In genomic region chr19:13729859-13730258, GRCh38 we compare ENCODE assay signal across 11 cellular contexts. TPM values are rescaled to one million over a fixed set of nuclear protein-coding genes. Genes with fewer than 3 reads are reported as not detected.
DNase-seq lines count a peak whose midpoint lies in the region; ATAC-seq, FAIRE-seq and TF ChIP-seq lines count a peak whose summit lies in the region.
"Had no signal": no experiment of that assay in that cellular context is flagged by ENCODE, and none has a peak within 500 bp of the region (broad histone marks: within the 10 kb centered on the region; RNA-seq: fewer than 3 reads in every experiment).

No MANE protein-coding gene starts in this region.

- H3K27ac ChIP-seq in SK-N-SH (ENCODE audit: low read depth in 2 of 2, low read length in 1 of 2) (peak overlapping the region; percentile 34 to 100; a peak in 3 of 4 replicates), Panc1 (ENCODE audit: low read length) (peak overlapping the region; percentile 74), endothelial cell of umbilical vein (ENCODE audit: insufficient read depth, low read depth, low read length) (peak overlapping the region; percentile 98)
- H3K27ac ChIP-seq: ovary had no signal

- H3F3A ChIP-seq in SK-N-SH (replicated peaks; ENCODE audit: insufficient read depth), result peaks cover 28% of the 10 kb centered on the region

- H3K27me3 Mint-ChIP-seq in stimulated activated naive CD8-positive, alpha-beta T cell treated with anti-CD3 and anti-CD28 coated beads, Interleukin-15, amount 100 ng/mL, for 72 hours, result no peaks in the 10 kb centered on the region

- H3K4me2 ChIP-seq in SK-N-SH (no peak overlapping the region), endothelial cell of umbilical vein (ENCODE audit: insufficient read depth, low read length) (no peak overlapping the region)

- no peak overlapping the region for H3K9ac ChIP-seq in SK-N-SH
- no peak overlapping the region for H3K9ac ChIP-seq in endothelial cell of umbilical vein (replicated peaks; ENCODE audit: extremely low read depth, insufficient read depth, low read length)

- DNase-seq in SK-N-SH (no peak), Panc1 (ENCODE audit: low read depth, low spot score) (no peak), endothelial cell of umbilical vein (ENCODE audit: low read depth, low spot score) (no peak)
- DNase-seq in stimulated activated naive CD8-positive, alpha-beta T cell treated with anti-CD3 and anti-CD28 coated beads, Interleukin-15, amount 100 ng/mL, for 72 hours, result no peak
- no peak for DNase-seq in activated effector memory CD4-positive, alpha-beta T cell treated with Interleukin-2 at 50 U/mL for 16 hours
- DNase-seq: 8988T, left cardiac atrium, ovary had no signal

- H3K4me3 Mint-ChIP-seq in stimulated activated naive CD8-positive, alpha-beta T cell treated with anti-CD3 and anti-CD28 coated beads, Interleukin-15, amount 100 ng/mL, for 72 hours, result peak overlapping the region; percentile 21 to 39

- in situ Hi-C loops in Panc1 (cut with HindIII; ENCODE audit: low pct_unique_long_range_greater_than_20kb, low sequenced_read_pairs), result no loop called here

- POLR2A ChIA-PET in SK-N-SH (lab: Yijun Ruan, JAX) (no interaction called here), Panc1 (lab: Charles Lee) (interaction anchor here (0.6 kb wide), 1 partner anchor 112 kb away, joined by 5 read pairs; no protein-coding TSS in a partner anchor), endothelial cell of umbilical vein (lab: Charles Lee) (interaction anchor here (0.7 kb wide), 1 partner anchor 486 kb away, joined by 3 read pairs; no protein-coding TSS in a partner anchor)

- no peaks in the 10 kb centered on the region for H3K9me3 ChIP-seq in SK-N-SH
- H3K9me3 ChIP-seq in Panc1 (ENCODE audit: control insufficient read depth, insufficient read depth, low read depth, low read length), result no peaks in the 10 kb centered on the region
- H3K9me3 ChIP-seq in endothelial cell of umbilical vein (replicated peaks; ENCODE audit: control insufficient read depth, insufficient read depth, low read length), result no peaks in the 10 kb centered on the region
- H3K9me3 ChIP-seq: ovary had no signal

- dilution Hi-C loops in endothelial cell of umbilical vein (cut with MboI; ENCODE audit: extremely low pct_ligation_motif_present, low sequenced_read_pairs), result no loop called here

- H2AFZ ChIP-seq in SK-N-SH (ENCODE audit: low read depth) (0 out of 2 replicates have a peak overlapping the region, but pooled peaks have one; percentile 12), endothelial cell of umbilical vein (ENCODE audit: low read depth, low read length) (peak overlapping the region; percentile 42)

- no peak for TF ChIP-seq EP300 in SK-N-SH (IDR thresholded peaks at IDR 0.05; ENCODE audit: borderline replicate concordance in 1 of 2, low read depth in 1 of 2, low read length in 1 of 2)

- H3K79me2 ChIP-seq in SK-N-SH (ENCODE audit: insufficient read depth) (peaks cover 19% of the 10 kb centered on the region), endothelial cell of umbilical vein (ENCODE audit: control insufficient read depth, insufficient read depth, low read length) (no peaks in the 10 kb centered on the region)

- no peaks in the 10 kb centered on the region for H3K9me2 ChIP-seq in SK-N-SH

- H3K27me3 ChIP-seq in SK-N-SH (ENCODE audit: insufficient read depth), result no peaks in the 10 kb centered on the region
- H3K27me3 ChIP-seq in Panc1 (ENCODE audit: control insufficient read depth, insufficient read depth, low read length), result no peaks in the 10 kb centered on the region
- no peaks in the 10 kb centered on the region for H3K27me3 ChIP-seq in endothelial cell of umbilical vein (ENCODE audit: control insufficient read depth in 2 of 2, insufficient read depth in 2 of 2, low read length in 2 of 2)
- H3K27me3 ChIP-seq: ovary had no signal

- intact Hi-C loops in Panc1 (cut with micrococcal nuclease; ENCODE audit: unreplicated experiment), result no loop called here
- intact Hi-C loops in endothelial cell of umbilical vein (cut with micrococcal nuclease), result loop anchor here (2.0 to 5.0 kb wide), 5 partner anchors 52 to 578 kb away; partner anchors contain the start of genes IER2 and STX10

- TF ChIP-seq CTCF in SK-N-SH (IDR thresholded peaks at IDR 0.05), result no peak
- no peak for TF ChIP-seq CTCF in Panc1 (IDR thresholded peaks at IDR 0.05)
- TF ChIP-seq CTCF in endothelial cell of umbilical vein (IDR thresholded peaks at IDR 0.05; ENCODE audit: extremely low read depth in 1 of 2, insufficient read depth in 1 of 2, low read depth in 1 of 2, low read length in 2 of 2), result no peak

- no peak for TF ChIP-seq POLR2A in endothelial cell of umbilical vein (IDR thresholded peaks at IDR 0.05; ENCODE audit: low read depth, low read length)

- H4K20me1 ChIP-seq in SK-N-SH (ENCODE audit: insufficient read depth), result no peaks in the 10 kb centered on the region
- no peaks in the 10 kb centered on the region for H4K20me1 ChIP-seq in endothelial cell of umbilical vein (replicated peaks; ENCODE audit: control insufficient read depth, extremely low read depth, insufficient read depth, low read length)

- peak overlapping the region in 1 of 2 donors; percentile 77 for H3K27ac Mint-ChIP-seq in stimulated activated naive CD8-positive, alpha-beta T cell treated with anti-CD3 and anti-CD28 coated beads, Interleukin-15, amount 100 ng/mL, for 72 hours

- BruUV-seq in Panc1 (replicated peaks; lab: Mats Ljungman, UMichigan) (no TSS peak), endothelial cell of umbilical vein (replicated peaks; lab: Mats Ljungman, UMichigan) (no TSS peak)

- no peak overlapping the region for H3K4me3 ChIP-seq in SK-N-SH (ENCODE audit: low read depth in 2 of 2, low read length in 1 of 2)
- H3K4me3 ChIP-seq in Panc1 (ENCODE audit: low read depth in 2 of 2, low read length in 2 of 2), result no peak overlapping the region
- H3K4me3 ChIP-seq in endothelial cell of umbilical vein (replicated peaks in 1 of 3; ENCODE audit: insufficient read depth in 1 of 3, low read depth in 1 of 3, low read length in 3 of 3), result no peak overlapping the region
- H3K4me3 ChIP-seq: ovary had no signal

- peaks cover 7 to 18% of the 10 kb centered on the region in 2 experiments; a peak in 3 of 4 replicates for H3K4me1 ChIP-seq in SK-N-SH (ENCODE audit: control insufficient read depth in 1 of 2, insufficient read depth in 2 of 2, low read depth in 1 of 2, low read length in 1 of 2)
- peaks cover 13% of the 10 kb centered on the region; the same call in 1 of the 2 replicates for H3K4me1 ChIP-seq in Panc1 (ENCODE audit: control insufficient read depth, insufficient read depth, low read length)
- peaks cover 23% of the 10 kb centered on the region for H3K4me1 ChIP-seq in endothelial cell of umbilical vein (ENCODE audit: control insufficient read depth, extremely low read depth, insufficient read depth, low read length)

- H3K4me1 Mint-ChIP-seq in stimulated activated naive CD8-positive, alpha-beta T cell treated with anti-CD3 and anti-CD28 coated beads, Interleukin-15, amount 100 ng/mL, for 72 hours, result peaks cover 28% of the 10 kb centered on the region

- FAIRE-seq in endothelial cell of umbilical vein (lab: Jason Lieb, UNC), result peak; percentile 26

- no peak for TF ChIP-seq RAD21 in SK-N-SH (IDR thresholded peaks at IDR 0.05; ENCODE audit: low read length)

- no peaks in the 10 kb centered on the region for H3K9me3 Mint-ChIP-seq in stimulated activated naive CD8-positive, alpha-beta T cell treated with anti-CD3 and anti-CD28 coated beads, Interleukin-15, amount 100 ng/mL, for 72 hours

- ATAC-seq in SK-N-SH treated with all-trans-retinoic acid at 6 μM for 48 hours (no peak), Panc1 (no peak), HG03135 (IDR thresholded peaks at IDR 0.05; ENCODE audit: unreplicated experiment) (no peak), HG02588 (IDR thresholded peaks at IDR 0.05; ENCODE audit: unreplicated experiment) (no peak)
- no peak for ATAC-seq in stimulated activated naive CD8-positive, alpha-beta T cell treated with anti-CD3 and anti-CD28 coated beads, Interleukin-15, amount 100 ng/mL, for 72 hours

- H3K9me1 ChIP-seq in endothelial cell of umbilical vein (replicated peaks; ENCODE audit: control insufficient read depth, extremely low read depth, insufficient read depth, low read length), result no peaks in the 10 kb centered on the region

- CTCF ChIA-PET in SK-N-SH (lab: Yijun Ruan, JAX), result interaction anchor here (1.5 kb wide), 1 partner anchor 9 kb away, joined by 8 read pairs; no protein-coding TSS in a partner anchor
- CTCF ChIA-PET in Panc1 (lab: Charles Lee), result interaction anchor here (0.7 kb wide), 1 partner anchor 629 kb away, joined by 3 read pairs; no protein-coding TSS in a partner anchor
- CTCF ChIA-PET in endothelial cell of umbilical vein (lab: Charles Lee), result interaction anchor here (0.9 to 1.9 kb wide), 3 partner anchors 9 to 452 kb away, joined by 3 to 20 read pairs (median 4); no protein-coding TSS in a partner anchor

- H3K36me3 ChIP-seq in SK-N-SH (replicated peaks in 1 of 2; ENCODE audit: control insufficient read depth in 1 of 2, insufficient read depth in 2 of 2, low read length in 1 of 2), result peaks cover 0 to 10% of the 10 kb centered on the region in 2 experiments
- H3K36me3 ChIP-seq in Panc1 (ENCODE audit: control insufficient read depth, insufficient read depth, low read length), result no peaks in the 10 kb centered on the region; the same call in 1 of the 2 replicates
- H3K36me3 ChIP-seq in endothelial cell of umbilical vein (ENCODE audit: control insufficient read depth in 2 of 2, extremely low read depth in 1 of 2, insufficient read depth in 2 of 2, low read length in 2 of 2), result no peaks in the 10 kb centered on the region
- H3K36me3 ChIP-seq: ovary had no signal

- WGBS in SK-N-SH (ENCODE audit: low lambda C conversion rate), result 11% methylated on average over 2 of the region's 2 CpGs

RNA-seq across cellular contexts. Expression of gene MRI1, which starts 34.5 kb away (rescaled TPM):
- polyA plus RNA-seq in SK-N-SH (2012; rRNA removed) (49.6 and 56.8 TPM in 2 replicates), endothelial cell of umbilical vein (63.2 and 82.4 TPM in 2 replicates)
- polyA plus RNA-seq in SK-N-SH (2012; cell fraction: cytosol; rRNA removed), result 12.2 and 17.6 TPM in 2 replicates
- 308 and 479 TPM in 2 replicates for polyA plus RNA-seq in SK-N-SH (2012; cell fraction: nucleus; rRNA removed)
- total RNA-seq in Panc1 (2021; ENCODE audit: unreplicated experiment) (19.5 TPM), endothelial cell of umbilical vein (42.3 and 56.2 TPM in 2 replicates)
- 18.0 TPM for polyA plus RNA-seq in Panc1 (2012; ENCODE audit: insufficient read length)
- polyA plus RNA-seq in endothelial cell of umbilical vein (2011; cell fraction: cytosol; rRNA removed), result 17.6 and 29.1 TPM in 2 replicates
- polyA plus RNA-seq in endothelial cell of umbilical vein (2011; cell fraction: nucleus; rRNA removed), result 216 and 219 TPM in 2 replicates
- polyA plus RNA-seq in endothelial cell of umbilical vein (2012), result 30.3 and 33.4 TPM in 2 replicates
- polyA minus RNA-seq in endothelial cell of umbilical vein, result 33.9 and 34.1 TPM in 2 replicates
- polyA minus RNA-seq in endothelial cell of umbilical vein (2011; cell fraction: cytosol; rRNA and poly(A)+ RNA removed), result 31.9 TPM
- polyA minus RNA-seq in endothelial cell of umbilical vein (2011; cell fraction: nucleus; rRNA and poly(A)+ RNA removed), result 24.6 and 33.9 TPM in 2 replicates

RNA-seq across cellular contexts. Expression of gene C19orf53, which starts 44.4 kb away (rescaled TPM):
- polyA plus RNA-seq in SK-N-SH (2012; rRNA removed) (470 and 554 TPM in 2 replicates), endothelial cell of umbilical vein (205 and 239 TPM in 2 replicates)
- polyA plus RNA-seq in SK-N-SH (2012; cell fraction: cytosol; rRNA removed), result 460 and 463 TPM in 2 replicates
- 129 and 187 TPM in 2 replicates for polyA plus RNA-seq in SK-N-SH (2012; cell fraction: nucleus; rRNA removed)
- total RNA-seq in Panc1 (2021; ENCODE audit: unreplicated experiment) (97.2 TPM), endothelial cell of umbilical vein (113 and 126 TPM in 2 replicates)
- polyA plus RNA-seq in Panc1 (2012; ENCODE audit: insufficient read length), result 244 TPM
- 241 and 294 TPM in 2 replicates for polyA plus RNA-seq in endothelial cell of umbilical vein (2011; cell fraction: cytosol; rRNA removed)
- polyA plus RNA-seq in endothelial cell of umbilical vein (2011; cell fraction: nucleus; rRNA removed), result 83.4 and 87.2 TPM in 2 replicates
- polyA plus RNA-seq in endothelial cell of umbilical vein (2012), result 223 and 226 TPM in 2 replicates
- 55.5 and 59.5 TPM in 2 replicates for polyA minus RNA-seq in endothelial cell of umbilical vein
- 78.4 TPM for polyA minus RNA-seq in endothelial cell of umbilical vein (2011; cell fraction: cytosol; rRNA and poly(A)+ RNA removed)
- polyA minus RNA-seq in endothelial cell of umbilical vein (2011; cell fraction: nucleus; rRNA and poly(A)+ RNA removed), result 11.5 and 12.9 TPM in 2 replicates
